ENCODE assay signal across 9 cellular contexts in the genomic region with DNA sequence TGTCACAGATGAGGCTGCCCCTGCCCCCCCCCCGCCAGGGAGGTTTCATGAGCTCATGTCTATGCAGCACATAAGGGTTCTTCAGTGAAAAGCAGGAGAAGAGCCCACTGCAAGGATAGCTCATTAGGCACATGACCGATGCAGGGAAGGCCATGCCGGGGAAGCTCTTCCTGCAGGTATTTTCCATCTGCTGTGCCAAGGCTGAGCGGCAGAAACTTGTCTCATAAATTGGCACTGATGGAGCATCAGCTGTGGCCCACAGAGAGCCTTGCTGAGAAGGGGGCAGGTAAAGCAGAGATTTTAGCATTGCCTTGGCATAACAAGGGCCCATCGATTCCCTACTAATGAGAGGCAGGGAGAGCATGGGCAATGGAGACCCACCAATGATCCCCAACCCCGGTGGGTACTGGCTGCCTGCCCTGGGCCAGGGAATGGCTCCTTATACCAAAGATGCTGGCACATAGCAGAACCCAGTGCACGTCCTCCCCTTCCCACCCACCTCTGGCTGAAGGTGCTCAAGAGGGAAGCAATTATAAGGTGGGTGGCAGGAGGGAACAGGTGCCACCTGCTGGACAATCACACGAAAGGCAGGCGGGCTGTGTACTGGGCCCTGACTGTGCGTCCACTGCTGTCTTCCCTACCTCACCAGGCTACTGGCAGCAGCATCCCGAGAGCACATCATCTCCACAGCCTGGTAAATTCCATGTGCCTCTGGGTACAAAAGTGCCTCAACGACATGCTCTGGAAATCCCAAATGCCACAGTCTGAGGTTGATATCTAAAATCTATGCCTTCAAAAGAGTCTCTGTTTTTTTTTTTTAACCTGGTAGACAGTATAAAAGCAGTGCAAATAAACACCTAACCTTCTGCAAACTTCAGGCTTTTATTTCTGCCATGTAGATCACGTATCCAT. TPM values are rescaled to one million over a fixed set of nuclear protein-coding genes. Genes with fewer than 3 reads are reported as not detected.
A peak's percentile ranks its signal among the peaks of the same experiment; 100 is the strongest.
DNase-seq lines count a peak whose midpoint lies in the region; ATAC-seq, FAIRE-seq and TF ChIP-seq lines count a peak whose summit lies in the region.
"Had no signal": no experiment of that assay in that cellular context is flagged by ENCODE, and none has a peak within 500 bp of the region (broad histone marks: within the 10 kb centered on the region; RNA-seq: fewer than 3 reads in every experiment).

No MANE protein-coding gene starts in this region.

- H3K27me3 ChIP-seq in liver (ENCODE audit: control insufficient read depth in 4 of 4, insufficient read depth in 4 of 4, low read length in 3 of 4) (no peaks in the 10 kb centered on the region), thoracic aorta (replicated peaks; ENCODE audit: insufficient read depth) (no peaks in the 10 kb centered on the region)

- DNase-seq in Right ventricle myocardium inferior (ENCODE audit: missing footprints) (peak; percentile 68), cardiac septum (ENCODE audit: low spot score) (no peak), HCEC 1CT (peak; percentile 48), RCC 7860 (ENCODE audit: low spot score) (peak; percentile 53), T47D (ENCODE audit: low read depth in 1 of 2, low spot score in 1 of 2) (peak; percentile 62 to 64), thoracic aorta (ENCODE audit: low spot score) (no peak)

- H3K4me3 ChIP-seq in liver (ENCODE audit: low read depth in 1 of 3, low read length in 3 of 3), result no peak overlapping the region
- H3K4me3 ChIP-seq in thoracic aorta, result no peak overlapping the region

- peak; percentile 82 for TF ChIP-seq CTCF in LNCAP (IDR thresholded peaks at IDR 0.05)
- TF ChIP-seq CTCF in liver (IDR thresholded peaks at IDR 0.05; ENCODE audit: low read depth, low read length, missing input control), result peak; percentile 73
- peak; percentile 78 for TF ChIP-seq CTCF in thoracic aorta (IDR thresholded peaks at IDR 0.05)

- TF ChIP-seq RAD21 in liver (IDR thresholded peaks at IDR 0.05), result peak; percentile 76 to 86

- FAIRE-seq in RCC 7860 (lab: Jason Lieb, UNC), result no peak
- FAIRE-seq: endometrium had no signal

- H3K27ac ChIP-seq in liver (ENCODE audit: low read depth in 1 of 2, low read length in 2 of 2) (no peak overlapping the region), thoracic aorta (no peak overlapping the region)

- ATAC-seq in Right ventricle myocardium inferior (peak; percentile 80), thoracic aorta (ENCODE audit: insufficient number of reproducible peaks, low FRiP score, low read depth) (no peak)

- in situ Hi-C loops in T47D (cut with HindIII; ENCODE audit: low pct_unique_long_range_greater_than_20kb, low sequenced_read_pairs), result no loop called here

- H3K9ac ChIP-seq in liver (ENCODE audit: low read depth in 1 of 2, low read length in 2 of 2), result no peak overlapping the region

- no peaks in the 10 kb centered on the region for H3K4me1 ChIP-seq in liver (ENCODE audit: control insufficient read depth in 4 of 4, insufficient read depth in 4 of 4, low read length in 3 of 4)
- no peaks in the 10 kb centered on the region for H3K4me1 ChIP-seq in thoracic aorta (ENCODE audit: control insufficient read depth in 1 of 2, low read depth in 2 of 2)

- WGBS in liver, result 62% methylated on average over 13 of the region's 13 CpGs

- H3K36me3 ChIP-seq in liver (ENCODE audit: control insufficient read depth in 4 of 4, insufficient read depth in 3 of 4, low read depth in 1 of 4, low read length in 3 of 4), result peaks cover 9 to 47% (median 30%) of the 10 kb centered on the region in 4 donors
- peaks cover 2% of the 10 kb centered on the region for H3K36me3 ChIP-seq in thoracic aorta

- H3K9me3 ChIP-seq in liver (ENCODE audit: control insufficient read depth in 4 of 4, low read length in 3 of 4) (no peaks in the 10 kb centered on the region), thoracic aorta (no peaks in the 10 kb centered on the region)

- intact Hi-C loops in Right ventricle myocardium inferior (cut with DNase I), result loop anchor here (1.0 kb wide), 1 partner anchor 47 kb away; no protein-coding TSS in a partner anchor
- intact Hi-C loops in cardiac septum (cut with DNase I), result no loop called here

TF ChIP-seq in liver, 16 proteins besides CTCF, POLR2A, EP300 and RAD21:
- TF ChIP-seq RXRA (IDR thresholded peaks at IDR 0.05), result no peak
- TF ChIP-seq TAF1 (conservative IDR thresholded peaks at IDR 0.05), result no peak
- TF ChIP-seq JUND (IDR thresholded peaks at IDR 0.05), result no peak

RNA-seq across cellular contexts. Expression of a gene that starts 41.4 kb away (rescaled TPM):
- 12.9 TPM for total RNA-seq in Right ventricle myocardium inferior
- 10.7 TPM for total RNA-seq in cardiac septum
- 100 to 1,000 TPM in 1 of 2 donors, 10 to 100 TPM in 1; 44.4 to 153 TPM for total RNA-seq in liver
- 100 to 1,000 TPM in 1 of 2 donors, 10 to 100 TPM in 1; 73.5 to 158 TPM for polyA plus RNA-seq in liver
- total RNA-seq in thoracic aorta, result 10 to 100 TPM; 17.9 to 31.4 TPM

Comparison
In these comparisons a context has a peak if more than half of its experiments do, and no peak if none do; other contexts are left out.
1. DNase-seq: peak in Right ventricle myocardium inferior (single experiment), HCEC 1CT (single experiment), RCC 7860 (single experiment) and T47D (2 of 2); none in cardiac septum (single experiment) and thoracic aorta (single experiment).
2. Peak in every context shown above with its lines, with median percentiles within 50 percentile points of each other: CTCF ChIP-seq.